2 cellular contexts compared by ENCODE assay signal in genomic region chr1:211524521-211524920, GRCh38.
TF ChIP-seq lines count a peak whose summit lies in the region.

No MANE protein-coding gene starts in this region.

TF ChIP-seq in IMR-90, 13 proteins besides CTCF, POLR2A, EP300 and RAD21:
- TF ChIP-seq CEBPB (IDR thresholded peaks at IDR 0.05; ENCODE audit: low read depth, low read length) (no peak), FOS (IDR thresholded peaks at IDR 0.05; ENCODE audit: low read depth, low read length) (no peak), RCOR1 (IDR thresholded peaks at IDR 0.05; ENCODE audit: insufficient replicate concordance, low read length) (no peak), CHD1 (IDR thresholded peaks at IDR 0.05; ENCODE audit: low read depth, low read length) (no peak), USF2 (IDR thresholded peaks at IDR 0.05; ENCODE audit: low read depth, low read length) (no peak), BHLHE40 (IDR thresholded peaks at IDR 0.05; ENCODE audit: low read depth, low read length) (no peak), NFE2L2 (IDR thresholded peaks at IDR 0.05; ENCODE audit: low read depth, low read length) (no peak), MXI1 (IDR thresholded peaks at IDR 0.05; ENCODE audit: borderline replicate concordance, low read depth, low read length) (no peak), ELK1 (IDR thresholded peaks at IDR 0.05; ENCODE audit: borderline replicate concordance, low read depth, low read length) (no peak), RFX5 (IDR thresholded peaks at IDR 0.05; ENCODE audit: low read depth, low read length) (no peak), MAZ (IDR thresholded peaks at IDR 0.05; ENCODE audit: borderline replicate concordance, low read depth, low read length) (no peak), SMC3 (IDR thresholded peaks at IDR 0.05; ENCODE audit: low read depth, low read length) (no peak), MAFK (IDR thresholded peaks at IDR 0.05; ENCODE audit: low read depth, low read length) (no peak)
TF ChIP-seq in IMR-90: peak in this region for 0.

TF ChIP-seq in HepG2, 621 proteins besides CTCF, POLR2A, EP300 and RAD21:
- no peak for TF ChIP-seq NR2F6 (IDR thresholded peaks at IDR 0.05)
- TF ChIP-seq NR2F6 (CRISPR knock-in tag; IDR thresholded peaks at IDR 0.05) = no peak
- TF ChIP-seq ZNF737 (CRISPR knock-in tag; IDR thresholded peaks at IDR 0.05; ENCODE audit: borderline replicate concordance) = 0 out of 2 replicates have a peak, but pooled peaks have one; percentile 46
- peak; percentile 22; the same call in 1 of the 2 replicates for TF ChIP-seq ZNF687 (CRISPR knock-in tag; IDR thresholded peaks at IDR 0.05)
